ENCODE assay signal across 14 cellular contexts in genomic region chr22:23954193-23954990, GRCh38. TPM values are rescaled to one million over a fixed set of nuclear protein-coding genes. Genes with fewer than 3 reads are reported as not detected.
DNase-seq lines count a peak whose midpoint lies in the region; ATAC-seq, FAIRE-seq and TF ChIP-seq lines count a peak whose summit lies in the region.
"Not testable (repeated sequence)": the region's sequence is repeated elsewhere in the genome, so short reads cannot be mapped to it uniquely, and the experiment has no call there.
"Had no signal": no experiment of that assay in that cellular context is flagged by ENCODE, and none has a peak within 500 bp of the region (broad histone marks: within the 10 kb centered on the region; RNA-seq: fewer than 3 reads in every experiment).

No MANE protein-coding gene starts in this region.

- not testable (repeated sequence) for TF ChIP-seq POLR2A in H1 (IDR thresholded peaks at IDR 0.05; ENCODE audit: control extremely low read depth in 1 of 2, low read depth in 2 of 2, low read length in 2 of 2)

- not testable (repeated sequence) for TF ChIP-seq CTCF in GM23338 (conservative IDR thresholded peaks at IDR 0.05; ENCODE audit: low read depth in 2 of 2); H1 (IDR thresholded peaks at IDR 0.05; ENCODE audit: control extremely low read depth in 1 of 3, insufficient read depth in 1 of 3, low read depth in 1 of 3, low read length in 3 of 3); neural progenitor cell (IDR thresholded peaks at IDR 0.05)

- H4K5ac ChIP-seq in H1 (ENCODE audit: insufficient read length, low read depth, low read length), result peak overlapping the region; percentile 45

- H2BK15ac ChIP-seq in H1 (ENCODE audit: low read length), result peak overlapping the region; percentile 55; the same call in 1 of the 2 replicates

- not testable (repeated sequence) for H3K4me3 ChIP-seq in GM23338; HUES48 (ENCODE audit: low read depth, low read length); H1 (ENCODE audit: extremely low read depth in 1 of 4, insufficient read depth in 2 of 4, low read depth in 3 of 4, low read length in 4 of 4); neural progenitor cell
- peak overlapping the region; percentile 33 for H3K4me3 ChIP-seq in iPS-15b (ENCODE audit: low read depth, low read length)

- not testable (repeated sequence) for ATAC-seq in GM23338; activated CD4-positive, alpha-beta T cell treated with anti-CD3 and anti-CD28 coated beads for 36 hours

- H3K9me2 ChIP-seq in GM23338 (ENCODE audit: insufficient read depth), result not testable (repeated sequence)

- H3K9me3 Mint-ChIP-seq in GM23338; activated CD4-positive, alpha-beta T cell treated with anti-CD3 and anti-CD28 coated beads for 36 hours (ENCODE audit: low read depth); neural progenitor cell: not testable (repeated sequence)

- H3K27me3 ChIP-seq in GM23338 (ENCODE audit: insufficient read depth); HUES48 (ENCODE audit: control insufficient read depth, insufficient read depth, low read length); H1 (replicated peaks in 1 of 4; ENCODE audit: control insufficient read depth in 3 of 4, extremely low read depth in 1 of 4, insufficient read depth in 3 of 4, low read length in 3 of 4); iPS-15b (ENCODE audit: control insufficient read depth, insufficient read depth, low read length); neural progenitor cell: not testable (repeated sequence)

- not testable (repeated sequence) for H3K27me3 Mint-ChIP-seq in GM23338 (ENCODE audit: insufficient read depth, low read depth, poor library complexity); activated CD4-positive, alpha-beta T cell treated with anti-CD3 and anti-CD28 coated beads for 36 hours; neural progenitor cell (ENCODE audit: insufficient read depth, low read depth)

- peak overlapping the region; percentile 59 for H3K56ac ChIP-seq in H1 (replicated peaks; ENCODE audit: insufficient read length, low read depth, low read length)

- not testable (repeated sequence) for TF ChIP-seq EP300 in H1 (IDR thresholded peaks at IDR 0.05; ENCODE audit: borderline replicate concordance in 1 of 2, low read depth in 2 of 2, low read length in 2 of 2)

- peak overlapping the region; percentile 23 for H3K27ac Mint-ChIP-seq in GM23338
- H3K27ac Mint-ChIP-seq in activated CD4-positive, alpha-beta T cell treated with anti-CD3 and anti-CD28 coated beads for 36 hours, result peak overlapping the region; percentile 15
- H3K27ac Mint-ChIP-seq in neural progenitor cell, result peak overlapping the region; percentile 2

- DNase-seq in GM23338 (ENCODE audit: low spot score); activated CD4-positive, alpha-beta T cell treated with anti-CD3 and anti-CD28 coated beads for 36 hours; H1 (ENCODE audit: low read depth in 1 of 2, low spot score in 2 of 2); neural progenitor cell (ENCODE audit: low spot score): not testable (repeated sequence)

- H3K79me2 ChIP-seq in GM23338 (replicated peaks; ENCODE audit: insufficient read depth); H1 (ENCODE audit: control insufficient read depth in 1 of 2, insufficient read depth in 2 of 2, low read length in 2 of 2); neural progenitor cell (ENCODE audit: low read depth): not testable (repeated sequence)

- POLR2A ChIA-PET in activated CD4-positive, alpha-beta T cell treated with anti-CD3 and anti-CD28 coated beads for 36 hours (lab: Charles Lee); H1 (lab: Charles Lee; ENCODE audit: partially characterized antibody): not testable (repeated sequence)

- not testable (repeated sequence) for H4K20me1 ChIP-seq in GM23338 (replicated peaks; ENCODE audit: insufficient read depth); H1 (replicated peaks in 1 of 2; ENCODE audit: control insufficient read depth in 1 of 2, insufficient read depth in 2 of 2, low read length in 2 of 2); neural progenitor cell (ENCODE audit: low read depth)

- not testable (repeated sequence) for H3F3A ChIP-seq in GM23338 (replicated peaks; ENCODE audit: low read depth); neural progenitor cell (ENCODE audit: low read depth)

- H2BK20ac ChIP-seq in H1 (ENCODE audit: low read length), result peak overlapping the region; percentile 73

- H3K18ac ChIP-seq in H1 (ENCODE audit: extremely low read depth, low read length), result peak overlapping the region; percentile 62

- H3K4ac ChIP-seq in H1 (replicated peaks; ENCODE audit: insufficient read length, low read depth, low read length), result peak overlapping the region; percentile 85

- 77 to 100% methylated on average over 1 to 8 of the region's 8 CpGs for WGBS in H1 (ENCODE audit: extremely low coverage in 1 of 2, insufficient coverage in 1 of 2, insufficient read length in 1 of 2, insufficient replicate concordance in 2 of 2, low coverage in 1 of 2, low lambda C conversion rate in 2 of 2, missing lambda C conversion rate in 1 of 2), 2 experiments

- not testable (repeated sequence) for TF ChIP-seq RAD21 in H1 (IDR thresholded peaks at IDR 0.05 in 1 of 2, conservative IDR thresholded peaks at IDR 0.05 in 1 of 2; ENCODE audit: low read depth in 2 of 2, low read length in 2 of 2)

- not testable (repeated sequence) for H3K23me2 ChIP-seq in H1 (ENCODE audit: low read depth, low read length)

- not testable (repeated sequence) for H3K9me3 ChIP-seq in HUES48 (ENCODE audit: control insufficient read depth, insufficient read depth, low read length); H1 (ENCODE audit: insufficient read depth in 2 of 2, low read depth in 1 of 2, low read length in 1 of 2); iPS-15b (ENCODE audit: control insufficient read depth, insufficient read depth, low read length); neural progenitor cell (ENCODE audit: low read depth)

- not testable (repeated sequence) for H2AFZ ChIP-seq in GM23338; H1 (ENCODE audit: low read length); neural progenitor cell (replicated peaks)

- H3K36me3 Mint-ChIP-seq in GM23338 (ENCODE audit: low read depth); activated CD4-positive, alpha-beta T cell treated with anti-CD3 and anti-CD28 coated beads for 36 hours (ENCODE audit: low read depth); neural progenitor cell: not testable (repeated sequence)

- not testable (repeated sequence) for H3K9ac ChIP-seq in HUES48 (ENCODE audit: low read depth, low read length); H1 (replicated peaks in 1 of 4; ENCODE audit: extremely low read depth in 1 of 4, low read depth in 3 of 4, low read length in 3 of 4); iPS-15b (ENCODE audit: low read depth, low read length); neural progenitor cell

- H3K14ac ChIP-seq in H1 (ENCODE audit: insufficient read length), result not testable (repeated sequence)

- H3K4me1 Mint-ChIP-seq in GM23338 (peaks cover 30% of the 10 kb centered on the region), neural progenitor cell (peaks cover 15% of the 10 kb centered on the region)
- not testable (repeated sequence) for H3K4me1 Mint-ChIP-seq in activated CD4-positive, alpha-beta T cell treated with anti-CD3 and anti-CD28 coated beads for 36 hours

- H3K4me3 Mint-ChIP-seq in GM23338 (peak overlapping the region; percentile 0; the same call in 1 of the 3 replicates), neural progenitor cell (peak overlapping the region; percentile 5)
- H3K4me3 Mint-ChIP-seq in activated CD4-positive, alpha-beta T cell treated with anti-CD3 and anti-CD28 coated beads for 36 hours, result not testable (repeated sequence)

- H3K23ac ChIP-seq in H1 (ENCODE audit: insufficient read length), result not testable (repeated sequence)

- H4K8ac ChIP-seq in H1 (ENCODE audit: extremely low read depth, insufficient read depth, low read length), result not testable (repeated sequence)

- H3K27ac ChIP-seq in GM23338 (ENCODE audit: low read depth); H1 (ENCODE audit: low read depth, low read length); neural progenitor cell: not testable (repeated sequence)
- H3K27ac ChIP-seq in HUES48 (ENCODE audit: low read depth, low read length), result peak overlapping the region; percentile 94

- H2BK5ac ChIP-seq in H1 (ENCODE audit: low read depth, low read length), result peak overlapping the region; percentile 98

- CTCF ChIA-PET in activated CD4-positive, alpha-beta T cell treated with anti-CD3 and anti-CD28 coated beads for 36 hours (lab: Charles Lee); H1 (lab: Charles Lee; ENCODE audit: partially characterized antibody): not testable (repeated sequence)

- H2AK5ac ChIP-seq in H1 (ENCODE audit: low read depth, low read length), result peak overlapping the region; percentile 97

- H3K4me2 ChIP-seq in GM23338, result peak overlapping the region; percentile 73; the same call in 1 of the 2 replicates
- peak overlapping the region; percentile 51 to 54 for H3K4me2 ChIP-seq in H1 (ENCODE audit: insufficient read depth in 1 of 2, low read depth in 2 of 2, low read length in 2 of 2)
- not testable (repeated sequence) for H3K4me2 ChIP-seq in neural progenitor cell

- H2BK12ac ChIP-seq in H1 (ENCODE audit: low read depth, low read length), result peak overlapping the region; percentile 99

- not testable (repeated sequence) for H3K36me3 ChIP-seq in GM23338 (ENCODE audit: insufficient read depth); HUES48 (ENCODE audit: control insufficient read depth, insufficient read depth, low read length); H1 (ENCODE audit: control insufficient read depth in 2 of 4, insufficient read depth in 4 of 4, low read length in 3 of 4); iPS-15b (ENCODE audit: control insufficient read depth, insufficient read depth, low read length); neural progenitor cell

- H4K91ac ChIP-seq in H1 (replicated peaks; ENCODE audit: insufficient read length, low read length), result peak overlapping the region; percentile 74

- not testable (repeated sequence) for FAIRE-seq in H1 (lab: Jason Lieb, UNC)

- H3K4me1 ChIP-seq in GM23338 (ENCODE audit: insufficient read depth); iPS-15b (ENCODE audit: control insufficient read depth, insufficient read depth, low read length); neural progenitor cell: not testable (repeated sequence)
- peaks cover 13% of the 10 kb centered on the region for H3K4me1 ChIP-seq in HUES48 (ENCODE audit: control insufficient read depth, insufficient read depth, low read length)
- H3K4me1 ChIP-seq in H1 (replicated peaks in 1 of 4; ENCODE audit: control insufficient read depth in 3 of 4, insufficient read depth in 4 of 4, low read length in 3 of 4), result peaks cover 3 to 10% (median 6%) of the 10 kb centered on the region in 4 experiments

- not testable (repeated sequence) for H3K79me1 ChIP-seq in H1 (ENCODE audit: low read depth, low read length)

- H2BK120ac ChIP-seq in H1 (replicated peaks; ENCODE audit: low read depth, low read length), result peak overlapping the region; percentile 54

- intact Hi-C loops in activated CD4-positive, alpha-beta T cell treated with anti-CD3 and anti-CD28 coated beads for 36 hours (cut with DNase I, micrococcal nuclease), result loop anchor here in 1 of 2 experiments (5.0 to 10.0 kb wide), 2 partner anchors 43 to 220 kb away; no protein-coding TSS in a partner anchor

RNA-seq across cellular contexts. Expression of gene GSTT2B, which starts 6.6 kb away (rescaled TPM):
- total RNA-seq in GM23338 (2014; rRNA removed; shearing (Covaris generic)), result 5.7 TPM in 2 replicates
- polyA plus RNA-seq in GM23338 (2016; fragmentation: Nextera tagmentation; extraction: Ambion mirVana), result 16.4 and 17.2 TPM in 2 replicates
- not detected for total RNA-seq in activated CD4-positive, alpha-beta T cell treated with anti-CD3 and anti-CD28 coated beads for 36 hours
- total RNA-seq in H1 (2021; fragmentation: NEBNext Ultra II Directional; extraction: Animal tissue kit (Norgen Biotek cat#: 25700)), result 4.7 and 6.3 TPM in 2 replicates
- 13.3 and 13.5 TPM in 2 replicates for polyA plus RNA-seq in H1 (2011; rRNA removed)
- 14.8 TPM for polyA plus RNA-seq in H1 (2011; cell fraction: cytosol; rRNA removed)
- 35.3 TPM for polyA plus RNA-seq in H1 (2011; cell fraction: nucleus; rRNA removed)
- 5.7 to 10.8 TPM (median 10.0 TPM) in 4 replicates for polyA plus RNA-seq in H1 (2012, experiment 1 of 2)
- 3.2 TPM for polyA plus RNA-seq in H1 (2012, experiment 2 of 2)
- polyA plus RNA-seq in H1 (2013, experiment 1 of 2), result 9.2 TPM
- 7.4 TPM for polyA plus RNA-seq in H1 (2013, experiment 2 of 2)
- 0.88 and 1.4 TPM in 2 replicates for polyA minus RNA-seq in H1 (2011; rRNA and poly(A)+ RNA removed)
- 3.4 TPM for polyA minus RNA-seq in H1 (2011; cell fraction: cytosol; rRNA and poly(A)+ RNA removed)
- polyA minus RNA-seq in H1 (2011; cell fraction: nucleus; rRNA and poly(A)+ RNA removed), result 3.0 TPM
- total RNA-seq in neural progenitor cell (ENCODE audit: low replicate concordance), result 0.19 TPM in 1 of 2 replicates, not detected in the other
- total RNA-seq: CD4-positive, alpha-beta memory T cell had no signal
- polyA plus RNA-seq: CD4-positive, alpha-beta memory T cell had no signal

RNA-seq across cellular contexts. Expression of gene DDTL, which starts 12.3 kb away (rescaled TPM):
- total RNA-seq in GM23338 (2014; rRNA removed; shearing (Covaris generic)), result 1.5 and 2.1 TPM in 2 replicates
- polyA plus RNA-seq in GM23338 (2016; fragmentation: Nextera tagmentation; extraction: Ambion mirVana) (3.3 and 3.7 TPM in 2 replicates), H1 (2011; rRNA removed) (2.2 and 3.1 TPM in 2 replicates)
- total RNA-seq in activated CD4-positive, alpha-beta T cell treated with anti-CD3 and anti-CD28 coated beads for 36 hours, result 1 to 10 TPM; 2.3 to 2.8 TPM
- 1.7 and 2.1 TPM in 2 replicates for total RNA-seq in H1 (2021; fragmentation: NEBNext Ultra II Directional; extraction: Animal tissue kit (Norgen Biotek cat#: 25700))
- polyA plus RNA-seq in H1 (2011; cell fraction: cytosol; rRNA removed), result 2.4 TPM
- polyA plus RNA-seq in H1 (2011; cell fraction: nucleus; rRNA removed), result 3.8 TPM
- polyA plus RNA-seq in H1 (2012, experiment 1 of 2), result 4.3 to 5.2 TPM (median 4.8 TPM) in 4 replicates
- 1.4 TPM for polyA plus RNA-seq in H1 (2012, experiment 2 of 2)
- polyA plus RNA-seq in H1 (2013, experiment 1 of 2), result 2.6 TPM
- 2.1 TPM for polyA plus RNA-seq in H1 (2013, experiment 2 of 2)
- 4.0 TPM in 2 replicates for polyA minus RNA-seq in H1 (2011; rRNA and poly(A)+ RNA removed)
- polyA minus RNA-seq in H1 (2011; cell fraction: cytosol; rRNA and poly(A)+ RNA removed), result 3.0 TPM
- polyA minus RNA-seq in H1 (2011; cell fraction: nucleus; rRNA and poly(A)+ RNA removed), result 11.4 TPM
- total RNA-seq in neural progenitor cell (ENCODE audit: low replicate concordance), result not detected in 2 replicates
- total RNA-seq: A673 had no signal

RNA-seq across cellular contexts. Expression of gene DDT, which starts 19.8 kb away (rescaled TPM):
- 124 and 150 TPM in 2 replicates for total RNA-seq in GM23338 (2014; rRNA removed; shearing (Covaris generic))
- 216 and 232 TPM in 2 replicates for polyA plus RNA-seq in GM23338 (2016; fragmentation: Nextera tagmentation; extraction: Ambion mirVana)
- 100 to 1,000 TPM in 1 of 2 experiments, 10 to 100 TPM in 1; 91.3 to 118 TPM for total RNA-seq in activated CD4-positive, alpha-beta T cell treated with anti-CD3 and anti-CD28 coated beads for 36 hours
- total RNA-seq in H1 (2021; fragmentation: NEBNext Ultra II Directional; extraction: Animal tissue kit (Norgen Biotek cat#: 25700)), result 106 and 110 TPM in 2 replicates
- polyA plus RNA-seq in H1 (2011; rRNA removed), result 336 and 341 TPM in 2 replicates
- 239 TPM for polyA plus RNA-seq in H1 (2011; cell fraction: cytosol; rRNA removed)
- polyA plus RNA-seq in H1 (2011; cell fraction: nucleus; rRNA removed), result 299 TPM
- polyA plus RNA-seq in H1 (2012, experiment 1 of 2), result 77.4 to 157 TPM (median 151 TPM) in 4 replicates
- polyA plus RNA-seq in H1 (2012, experiment 2 of 2), result 258 TPM
- polyA plus RNA-seq in H1 (2013, experiment 1 of 2), result 367 TPM
- polyA plus RNA-seq in H1 (2013, experiment 2 of 2), result 318 TPM
- 16.2 and 20.8 TPM in 2 replicates for polyA minus RNA-seq in H1 (2011; rRNA and poly(A)+ RNA removed)
- 38.9 TPM for polyA minus RNA-seq in H1 (2011; cell fraction: cytosol; rRNA and poly(A)+ RNA removed)
- 38.0 TPM for polyA minus RNA-seq in H1 (2011; cell fraction: nucleus; rRNA and poly(A)+ RNA removed)
- 34.5 and 85.3 TPM in 2 replicates for total RNA-seq in neural progenitor cell (ENCODE audit: low replicate concordance)

RNA-seq across cellular contexts. Expression of gene GSTT2, which starts 25.5 kb away (rescaled TPM):
- total RNA-seq in GM23338 (2014; rRNA removed; shearing (Covaris generic)), result not detected in 2 replicates
- polyA plus RNA-seq in GM23338 (2016; fragmentation: Nextera tagmentation; extraction: Ambion mirVana), result 0.44 and 1.3 TPM in 2 replicates
- total RNA-seq in activated CD4-positive, alpha-beta T cell treated with anti-CD3 and anti-CD28 coated beads for 36 hours, result not detected
- total RNA-seq in H1 (2021; fragmentation: NEBNext Ultra II Directional; extraction: Animal tissue kit (Norgen Biotek cat#: 25700)), result 1.1 and 1.9 TPM in 2 replicates
- 1.2 and 1.5 TPM in 2 replicates for polyA plus RNA-seq in H1 (2011; rRNA removed)
- polyA plus RNA-seq in H1 (2011; cell fraction: cytosol; rRNA removed), result 0.59 TPM
- polyA plus RNA-seq in H1 (2011; cell fraction: nucleus; rRNA removed), result 2.0 TPM
- 0.57 to 2.7 TPM (median 1.5 TPM) in 4 replicates for polyA plus RNA-seq in H1 (2012, experiment 1 of 2)
- polyA plus RNA-seq in H1 (2012, experiment 2 of 2), result 0.68 TPM
- 0.67 TPM for polyA plus RNA-seq in H1 (2013, experiment 1 of 2)
- polyA plus RNA-seq in H1 (2013, experiment 2 of 2), result 0.92 TPM
- polyA minus RNA-seq in H1 (2011; rRNA and poly(A)+ RNA removed), result not detected in 2 replicates
- polyA minus RNA-seq in H1 (2011; cell fraction: cytosol; rRNA and poly(A)+ RNA removed), result 1.7 TPM
- polyA minus RNA-seq in H1 (2011; cell fraction: nucleus; rRNA and poly(A)+ RNA removed), result not detected
- not detected in 2 replicates for total RNA-seq in neural progenitor cell (ENCODE audit: low replicate concordance)
- total RNA-seq: A673; CD4-positive, alpha-beta memory T cell; Daoy had no signal
- polyA plus RNA-seq: CD14-positive monocyte; CD4-positive, alpha-beta memory T cell had no signal

RNA-seq across cellular contexts. Expression of gene GSTT4, which starts 50.9 kb away (rescaled TPM):
- total RNA-seq in GM23338 (2014; rRNA removed; shearing (Covaris generic)), result not detected in 2 replicates
- polyA plus RNA-seq in GM23338 (2016; fragmentation: Nextera tagmentation; extraction: Ambion mirVana), result not detected in 2 replicates
- not detected for total RNA-seq in activated CD4-positive, alpha-beta T cell treated with anti-CD3 and anti-CD28 coated beads for 36 hours
- total RNA-seq in H1 (2021; fragmentation: NEBNext Ultra II Directional; extraction: Animal tissue kit (Norgen Biotek cat#: 25700)), result not detected in 2 replicates
- polyA plus RNA-seq in H1 (2011; rRNA removed), result 0.08 and 0.14 TPM in 2 replicates
- polyA plus RNA-seq in H1 (2011; cell fraction: cytosol; rRNA removed), result not detected
- not detected for polyA plus RNA-seq in H1 (2011; cell fraction: nucleus; rRNA removed)
- polyA plus RNA-seq in H1 (2012, experiment 1 of 2), result not detected in 4 replicates
- polyA plus RNA-seq in H1 (2012, experiment 2 of 2), result not detected
- not detected for polyA plus RNA-seq in H1 (2013, experiment 1 of 2)
- 0.09 TPM for polyA plus RNA-seq in H1 (2013, experiment 2 of 2)
- polyA minus RNA-seq in H1 (2011; rRNA and poly(A)+ RNA removed), result not detected in 2 replicates
- not detected for polyA minus RNA-seq in H1 (2011; cell fraction: cytosol; rRNA and poly(A)+ RNA removed)
- not detected for polyA minus RNA-seq in H1 (2011; cell fraction: nucleus; rRNA and poly(A)+ RNA removed)
- total RNA-seq in neural progenitor cell (ENCODE audit: low replicate concordance), result not detected in 2 replicates
- total RNA-seq: A673; CD4-positive, alpha-beta memory T cell; Daoy; H4; HFFc6; HT1080 had no signal
- polyA plus RNA-seq: AG04450; CD14-positive monocyte; CD4-positive, alpha-beta memory T cell had no signal
